ENCODE assay signal across 18 cellular contexts in the genomic region with DNA sequence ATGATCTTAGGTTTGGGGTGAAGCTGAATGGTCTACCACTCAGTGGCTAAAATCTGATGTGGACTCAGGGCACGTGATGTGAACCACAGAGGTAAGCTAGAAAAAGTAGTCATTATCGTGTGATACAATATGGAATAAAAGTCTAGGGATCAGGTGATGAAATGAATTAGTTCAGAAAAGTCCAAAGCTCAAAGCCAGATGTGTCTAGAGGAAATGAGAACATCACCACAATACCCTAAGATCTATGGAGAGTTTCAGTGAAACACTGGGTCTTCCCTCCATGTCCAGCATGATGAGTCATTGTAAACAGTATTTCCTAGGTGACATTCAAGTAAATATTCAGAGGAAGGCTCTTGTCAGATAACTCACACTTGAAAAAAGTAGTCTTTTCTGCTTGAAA.
A peak's percentile ranks its signal among the peaks of the same experiment; 100 is the strongest.
DNase-seq lines count a peak whose midpoint lies in the region; ATAC-seq and TF ChIP-seq lines count a peak whose summit lies in the region.
"Had no signal": no experiment of that assay in that cellular context is flagged by ENCODE, and none has a peak within 500 bp of the region (broad histone marks: within the 10 kb centered on the region; RNA-seq: fewer than 3 reads in every experiment).

No MANE protein-coding gene starts in this region.

- H4K20me1 ChIP-seq in fibroblast of lung (ENCODE audit: control insufficient read depth, extremely low read depth, insufficient read depth, low read length): no peaks in the 10 kb centered on the region

- H3K36me3 Mint-ChIP-seq in activated T-helper 17 cell treated with anti-CD3 and anti-CD28 coated beads, Interleukin-2, amount 50 U/mL, for 72 hours (ENCODE audit: low read depth): no peaks in the 10 kb centered on the region
- H3K36me3 Mint-ChIP-seq: stimulated activated effector memory CD8-positive, alpha-beta T cell treated with anti-CD3 and anti-CD28 coated beads, Interleukin-12 subunit alpha, Interleukin-12 subunit beta, amount 100 ng/mL, for 72 hours had no signal

- no peaks in the 10 kb centered on the region for H3K27me3 ChIP-seq in fibroblast of lung (ENCODE audit: control insufficient read depth, insufficient read depth, low read length)

- no peak overlapping the region for H3K27ac ChIP-seq in fibroblast of lung (ENCODE audit: insufficient read depth, low read length)
- H3K27ac ChIP-seq: skin epidermis, WERI-Rb-1 had no signal

- DNase-seq in Caki2 (ENCODE audit: low read depth): peak; percentile 40
- DNase-seq in HFF-Myc (ENCODE audit: extremely low read depth, low read depth): peak; percentile 35
- DNase-seq in RPMI7951 (ENCODE audit: low read depth): peak; percentile 28
- DNase-seq in fibroblast of lung (ENCODE audit: low read depth in 2 of 2): peak; percentile 23 to 55
- no peak for DNase-seq in HPDE6-E6E7 (ENCODE audit: extremely low spot score)
- no peak for DNase-seq in activated gamma-delta T cell treated with Interleukin-2 at 50 U/mL for 16 hours
- DNase-seq in activated T-cell treated with anti-CD3 and anti-CD28 coated beads for 4 hours: no peak
- DNase-seq: activated naive CD4-positive, alpha-beta T cell treated with Interleukin-2 at 50 U/mL for 16 hours; effector CD8-positive, alpha-beta T cell; Kasumi-1; NCI-H1694 treated with DMSO at 0.1 percent for 48 hours; NCI-H510A treated with DMSO at 0.1 percent for 48 hours; nucleus accumbens; OCI-M1; WERI-Rb-1 had no signal

- H3K27ac Mint-ChIP-seq in activated T-helper 17 cell treated with anti-CD3 and anti-CD28 coated beads, Interleukin-2, amount 50 U/mL, for 72 hours: no peak overlapping the region
- H3K27ac Mint-ChIP-seq: stimulated activated effector memory CD8-positive, alpha-beta T cell treated with anti-CD3 and anti-CD28 coated beads, Interleukin-12 subunit alpha, Interleukin-12 subunit beta, amount 100 ng/mL, for 72 hours had no signal

- H2AFZ ChIP-seq in fibroblast of lung (ENCODE audit: low read length): no peak overlapping the region

- H3K9me3 ChIP-seq in fibroblast of lung (ENCODE audit: control insufficient read depth, insufficient read depth, low read depth, low read length): no peaks in the 10 kb centered on the region

- no peaks in the 10 kb centered on the region for H3K4me1 Mint-ChIP-seq in activated T-helper 17 cell treated with anti-CD3 and anti-CD28 coated beads, Interleukin-2, amount 50 U/mL, for 72 hours
- H3K4me1 Mint-ChIP-seq: stimulated activated effector memory CD8-positive, alpha-beta T cell treated with anti-CD3 and anti-CD28 coated beads, Interleukin-12 subunit alpha, Interleukin-12 subunit beta, amount 100 ng/mL, for 72 hours had no signal

- in situ Hi-C loops in Caki2 (cut with HindIII; ENCODE audit: low pct_unique_long_range_greater_than_20kb, low sequenced_read_pairs): no loop called here

- no peak overlapping the region for H3K9ac ChIP-seq in fibroblast of lung (ENCODE audit: insufficient read depth, low read length)

- ATAC-seq in activated T-helper 17 cell treated with anti-CD3 and anti-CD28 coated beads, Interleukin-2, amount 50 U/mL, for 72 hours (replicated peaks): no peak

- H3K36me3 ChIP-seq in fibroblast of lung (ENCODE audit: control insufficient read depth, insufficient read depth, low read length): no peaks in the 10 kb centered on the region
- H3K36me3 ChIP-seq: WERI-Rb-1 had no signal

- no peak overlapping the region for H3K4me2 ChIP-seq in fibroblast of lung (ENCODE audit: extremely low read depth, insufficient read depth, low read length)

- H3K4me1 ChIP-seq in fibroblast of lung (ENCODE audit: control insufficient read depth, extremely low read depth, insufficient read depth, low read length): no peaks in the 10 kb centered on the region

- no peak overlapping the region for H3K4me3 Mint-ChIP-seq in activated T-helper 17 cell treated with anti-CD3 and anti-CD28 coated beads, Interleukin-2, amount 50 U/mL, for 72 hours
- H3K4me3 Mint-ChIP-seq: stimulated activated effector memory CD8-positive, alpha-beta T cell treated with anti-CD3 and anti-CD28 coated beads, Interleukin-12 subunit alpha, Interleukin-12 subunit beta, amount 100 ng/mL, for 72 hours had no signal

- no peaks in the 10 kb centered on the region for H3K27me3 Mint-ChIP-seq in activated T-helper 17 cell treated with anti-CD3 and anti-CD28 coated beads, Interleukin-2, amount 50 U/mL, for 72 hours

- peaks cover 4% of the 10 kb centered on the region for H3K9me3 Mint-ChIP-seq in activated T-helper 17 cell treated with anti-CD3 and anti-CD28 coated beads, Interleukin-2, amount 50 U/mL, for 72 hours

- TF ChIP-seq CTCF in HFF-Myc (IDR thresholded peaks at IDR 0.05; ENCODE audit: low read depth, low read length, missing control alignments) (no peak), fibroblast of lung (conservative IDR thresholded peaks at IDR 0.05 in 1 of 2, IDR thresholded peaks at IDR 0.05 in 1 of 2; ENCODE audit: low read depth in 1 of 2, low read length in 2 of 2) (no peak)

- H3K4me3 ChIP-seq in HFF-Myc (replicated peaks; ENCODE audit: low read depth, low read length) (no peak overlapping the region), fibroblast of lung (replicated peaks in 1 of 4; ENCODE audit: control extremely low read depth in 1 of 4, insufficient read depth in 1 of 4, low read depth in 3 of 4, low read length in 4 of 4) (no peak overlapping the region)
- H3K4me3 ChIP-seq: skin epidermis had no signal

- H3K79me2 ChIP-seq in fibroblast of lung (ENCODE audit: control insufficient read depth, insufficient read depth, low read length): no peaks in the 10 kb centered on the region

Comparison
In these comparisons a context has a peak if more than half of its experiments do, and no peak if none do; other contexts are left out.
1. DNase-seq: peak in Caki2 (single experiment), HFF-Myc (single experiment), RPMI7951 (single experiment) and fibroblast of lung (2 of 2); none in HPDE6-E6E7 (single experiment), activated gamma-delta T cell treated with Interleukin-2 at 50 U/mL for 16 hours (single experiment) and activated T-cell treated with anti-CD3 and anti-CD28 coated beads for 4 hours (single experiment).